9 cellular contexts compared by ENCODE assay signal in the genomic region with DNA sequence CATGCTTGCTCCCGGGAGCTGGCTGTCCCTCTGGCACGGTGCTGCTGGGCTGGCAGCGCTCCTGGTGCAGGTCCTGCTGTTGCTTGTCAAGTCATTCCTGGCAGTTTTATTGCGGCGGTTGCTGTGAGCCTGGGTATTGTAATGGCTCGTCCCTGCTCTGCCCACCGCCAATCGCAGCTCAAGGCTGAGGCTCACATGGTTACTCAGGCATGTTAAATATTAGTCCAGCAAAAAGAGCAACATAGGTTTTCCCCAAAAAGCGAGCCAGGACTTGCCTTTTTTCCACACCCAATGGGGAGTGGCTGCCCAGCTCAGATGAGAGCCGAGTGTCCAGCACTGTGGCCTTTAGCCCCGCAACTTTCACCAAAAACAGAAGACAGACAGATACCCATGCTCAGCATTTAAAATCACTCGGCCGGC.
DNase-seq lines count a peak whose midpoint lies in the region; ATAC-seq and TF ChIP-seq lines count a peak whose summit lies in the region.
"Had no signal": no experiment of that assay in that cellular context is flagged by ENCODE, and none has a peak within 500 bp of the region (broad histone marks: within the 10 kb centered on the region; RNA-seq: fewer than 3 reads in every experiment).

No MANE protein-coding gene starts in this region.

- peak overlapping the region; percentile 53 for H3K27ac ChIP-seq in stomach smooth muscle (ENCODE audit: low read length)

- POLR2A ChIA-PET in activated CD4-positive, alpha-beta T cell treated with anti-CD3 and anti-CD28 coated beads for 36 hours (lab: Charles Lee): no interaction called here

- H3K27ac Mint-ChIP-seq in activated CD4-positive, alpha-beta T cell treated with anti-CD3 and anti-CD28 coated beads for 36 hours: no peak overlapping the region
- H3K27ac Mint-ChIP-seq: activated T-helper 2 cell treated with anti-CD3 and anti-CD28 coated beads, Interferon-gamma antibody, Interleukin-2, Interleukin-4, amounts not matched to agents 10 μg/mL and 5 μg/mL and 100 μg/mL, durations not matched to agents 14 hours and 24 hours and 36 hours had no signal

- no peaks in the 10 kb centered on the region for H3K27me3 Mint-ChIP-seq in activated CD4-positive, alpha-beta T cell treated with anti-CD3 and anti-CD28 coated beads for 36 hours

- H3K27me3 ChIP-seq in stomach smooth muscle (ENCODE audit: control insufficient read depth in 1 of 2, insufficient read depth in 2 of 2, low read length in 2 of 2): no peaks in the 10 kb centered on the region

- no peaks in the 10 kb centered on the region for H3K9me3 ChIP-seq in stomach smooth muscle (ENCODE audit: control insufficient read depth in 2 of 2, low read length in 2 of 2)

- no peaks in the 10 kb centered on the region for H3K36me3 Mint-ChIP-seq in activated CD4-positive, alpha-beta T cell treated with anti-CD3 and anti-CD28 coated beads for 36 hours (ENCODE audit: low read depth)

- peaks cover 3% of the 10 kb centered on the region for H3K4me1 Mint-ChIP-seq in activated CD4-positive, alpha-beta T cell treated with anti-CD3 and anti-CD28 coated beads for 36 hours

- no peak overlapping the region for H3K9ac ChIP-seq in stomach smooth muscle (ENCODE audit: low read length in 2 of 2)

- in situ Hi-C loops in GM13977 (cut with MboI; ENCODE audit: low pct_unique_long_range_greater_than_20kb, low sequenced_read_pairs, unreplicated experiment): no loop called here

- intact Hi-C loops in left colon (cut with DNase I, micrococcal nuclease): no loop called here
- intact Hi-C loops in activated CD4-positive, alpha-beta T cell treated with anti-CD3 and anti-CD28 coated beads for 36 hours (cut with DNase I, micrococcal nuclease): no loop called here

- no peak for TF ChIP-seq CTCF in cardiac fibroblast (IDR thresholded peaks at IDR 0.05; ENCODE audit: low read depth, low read length)
- no peak for TF ChIP-seq CTCF in GM13977 (IDR thresholded peaks at IDR 0.05; ENCODE audit: extremely low read depth, insufficient read depth, missing control alignments)

- H3K4me1 ChIP-seq in stomach smooth muscle (ENCODE audit: control insufficient read depth, insufficient read depth, low read length): peaks cover 30% of the 10 kb centered on the region

- ATAC-seq in left colon (peak; percentile 96), HG03342 (IDR thresholded peaks at IDR 0.05; ENCODE audit: unreplicated experiment) (no peak)
- ATAC-seq in activated CD4-positive, alpha-beta T cell treated with anti-CD3 and anti-CD28 coated beads for 36 hours: no peak

- CTCF ChIA-PET in activated CD4-positive, alpha-beta T cell treated with anti-CD3 and anti-CD28 coated beads for 36 hours (lab: Charles Lee): interaction anchor here (0.7 to 0.9 kb wide), 2 partner anchors 11 to 17 kb away, joined by 3 read pairs; no protein-coding TSS in a partner anchor

- H3K4me3 Mint-ChIP-seq in activated CD4-positive, alpha-beta T cell treated with anti-CD3 and anti-CD28 coated beads for 36 hours: no peak overlapping the region

- H3K4me3 ChIP-seq in cardiac fibroblast (replicated peaks in 1 of 2; ENCODE audit: low read depth in 2 of 2, low read length in 2 of 2) (no peak overlapping the region), stomach smooth muscle (ENCODE audit: low read length in 2 of 2) (peak overlapping the region; percentile 40 to 57)

- H3K9me3 Mint-ChIP-seq in activated CD4-positive, alpha-beta T cell treated with anti-CD3 and anti-CD28 coated beads for 36 hours (ENCODE audit: low read depth): no peaks in the 10 kb centered on the region
- H3K9me3 Mint-ChIP-seq: activated T-helper 2 cell treated with anti-CD3 and anti-CD28 coated beads, Interferon-gamma antibody, Interleukin-2, Interleukin-4, amounts not matched to agents 10 μg/mL and 5 μg/mL and 100 μg/mL, durations not matched to agents 14 hours and 24 hours and 36 hours had no signal

- H3K36me3 ChIP-seq in stomach smooth muscle (ENCODE audit: control insufficient read depth in 2 of 2, insufficient read depth in 2 of 2, low read length in 2 of 2): no peaks in the 10 kb centered on the region

- DNase-seq in NCI-H2081 (lab: John Stamatoyannopoulos, UW) (peak; percentile 77 to 92), cardiac fibroblast (ENCODE audit: low read depth in 2 of 2) (peak; percentile 17 to 29), left colon (peak; percentile 71 to 90), GM13977 (ENCODE audit: low spot score) (no peak), DMS79 treated with DMSO at 0.1 percent for 48 hours (lab: John Stamatoyannopoulos, UW) (no peak)
- DNase-seq in activated CD4-positive, alpha-beta T cell treated with anti-CD3 and anti-CD28 coated beads for 36 hours: no peak

Comparison
In these comparisons a context has a peak if more than half of its experiments do, and no peak if none do; other contexts are left out.
1. DNase-seq: peak in NCI-H2081 (2 of 2), cardiac fibroblast (2 of 2) and left colon (2 of 2); none in activated CD4-positive, alpha-beta T cell treated with anti-CD3 and anti-CD28 coated beads for 36 hours (single experiment), GM13977 (single experiment) and DMS79 treated with DMSO at 0.1 percent for 48 hours (single experiment).
2. H3K4me3 ChIP-seq: peak in stomach smooth muscle (2 of 2); none in cardiac fibroblast (0 of 2).